ENCODE assay signal across 1 cellular context in the genomic region with DNA sequence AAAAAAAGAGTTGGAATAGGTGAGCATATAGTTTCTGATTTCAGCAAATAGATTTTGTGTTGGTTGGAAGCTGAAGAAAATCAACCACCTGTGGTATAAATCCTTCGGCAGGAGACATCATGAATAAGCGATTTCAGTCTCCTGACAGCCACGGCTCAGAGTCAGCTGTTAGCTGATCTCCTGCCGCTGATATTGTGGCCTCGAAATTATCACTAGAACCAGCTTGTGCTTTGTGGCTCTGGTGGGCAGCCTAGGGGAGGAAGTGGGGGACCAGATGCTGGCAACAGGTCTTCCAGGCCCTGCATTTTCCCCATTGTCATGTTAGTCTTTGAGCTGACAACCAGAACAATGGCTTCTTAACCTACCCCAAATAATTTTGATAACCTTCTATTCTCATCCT.
A peak's percentile ranks its signal among the peaks of the same experiment; 100 is the strongest.
TF ChIP-seq lines count a peak whose summit lies in the region.

No MANE protein-coding gene starts in this region.

TF ChIP-seq in K562, 482 proteins besides CTCF, POLR2A, EP300 and RAD21 (continued from another document):
- TF ChIP-seq, protein P1, sequence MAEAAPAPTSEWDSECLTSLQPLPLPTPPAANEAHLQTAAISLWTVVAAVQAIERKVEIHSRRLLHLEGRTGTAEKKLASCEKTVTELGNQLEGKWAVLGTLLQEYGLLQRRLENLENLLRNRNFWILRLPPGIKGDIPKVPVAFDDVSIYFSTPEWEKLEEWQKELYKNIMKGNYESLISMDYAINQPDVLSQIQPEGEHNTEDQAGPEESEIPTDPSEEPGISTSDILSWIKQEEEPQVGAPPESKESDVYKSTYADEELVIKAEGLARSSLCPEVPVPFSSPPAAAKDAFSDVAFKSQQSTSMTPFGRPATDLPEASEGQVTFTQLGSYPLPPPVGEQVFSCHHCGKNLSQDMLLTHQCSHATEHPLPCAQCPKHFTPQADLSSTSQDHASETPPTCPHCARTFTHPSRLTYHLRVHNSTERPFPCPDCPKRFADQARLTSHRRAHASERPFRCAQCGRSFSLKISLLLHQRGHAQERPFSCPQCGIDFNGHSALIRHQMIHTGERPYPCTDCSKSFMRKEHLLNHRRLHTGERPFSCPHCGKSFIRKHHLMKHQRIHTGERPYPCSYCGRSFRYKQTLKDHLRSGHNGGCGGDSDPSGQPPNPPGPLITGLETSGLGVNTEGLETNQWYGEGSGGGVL (CRISPR knock-in tag; IDR thresholded peaks at IDR 0.05) = no peak
- TF ChIP-seq, protein P2, sequence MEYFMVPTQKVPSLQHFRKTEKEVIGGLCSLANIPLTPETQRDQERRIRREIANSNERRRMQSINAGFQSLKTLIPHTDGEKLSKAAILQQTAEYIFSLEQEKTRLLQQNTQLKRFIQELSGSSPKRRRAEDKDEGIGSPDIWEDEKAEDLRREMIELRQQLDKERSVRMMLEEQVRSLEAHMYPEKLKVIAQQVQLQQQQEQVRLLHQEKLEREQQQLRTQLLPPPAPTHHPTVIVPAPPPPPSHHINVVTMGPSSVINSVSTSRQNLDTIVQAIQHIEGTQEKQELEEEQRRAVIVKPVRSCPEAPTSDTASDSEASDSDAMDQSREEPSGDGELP (CRISPR knock-in tag; IDR thresholded peaks at IDR 0.05; ENCODE audit: borderline replicate concordance) = peak; percentile 98
- TF ChIP-seq ILF3 (IDR thresholded peaks at IDR 0.05; ENCODE audit: borderline replicate concordance) (no peak), ZNF212 (CRISPR knock-in tag; IDR thresholded peaks at IDR 0.05) (no peak)
